20 cellular contexts compared by ENCODE assay signal in the genomic region with DNA sequence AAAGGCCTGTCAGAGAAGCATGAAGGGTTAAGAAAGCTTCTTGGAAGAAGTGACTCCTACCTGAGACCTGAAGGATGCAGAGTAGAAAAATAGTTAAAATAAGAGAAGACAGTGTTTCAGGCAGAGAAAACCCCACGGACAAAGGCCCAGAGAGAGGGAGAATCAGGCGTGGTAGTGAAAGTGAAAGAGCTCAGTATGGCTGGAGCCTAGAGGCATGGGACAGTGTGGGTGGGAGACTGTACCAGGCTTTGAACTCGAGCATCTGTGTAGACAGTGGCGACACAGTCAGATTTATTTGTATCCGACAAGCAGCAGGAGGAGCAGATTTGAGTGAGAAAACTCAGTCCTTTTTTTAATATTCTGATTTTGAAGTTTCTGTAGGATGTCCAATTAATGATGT.
"Had no signal": no experiment of that assay in that cellular context is flagged by ENCODE, and none has a peak within 500 bp of the region (broad histone marks: within the 10 kb centered on the region; RNA-seq: fewer than 3 reads in every experiment).

No MANE protein-coding gene starts in this region.

- H2AFZ ChIP-seq: hepatocyte, neural progenitor cell had no signal

- H3K27me3 ChIP-seq: cardiac muscle cell, hepatocyte, neural progenitor cell, right lobe of liver, upper lobe of left lung had no signal

- H3K4me2 ChIP-seq: hepatocyte, neural progenitor cell had no signal

- H3K79me2 ChIP-seq: hepatocyte had no signal

- ATAC-seq: activated CD8-positive, alpha-beta T cell treated with anti-CD3 and anti-CD28 coated beads, Interleukin-2, amount 10 ng/mL, durations not matched to agents 7 days and 5 days; activated naive CD4-positive, alpha-beta T cell treated with anti-CD3 and anti-CD28 coated beads, Interleukin-2, amount 50 U/mL, for 72 hours; activated T-cell treated with anti-CD3 and anti-CD28 coated beads, Interleukin-2, amount 50 U/mL, for 72 hours; left lobe of liver; psoas muscle; right lobe of liver had no signal

- H3K27me3 Mint-ChIP-seq: activated B cell treated with CpG ODN at 0.5 μM for 24 hours; activated CD4-positive, alpha-beta T cell treated with anti-CD3 and anti-CD28 coated beads, Interleukin-2, amount 10 ng/mL, durations not matched to agents 24 days and 14 days had no signal

- H3K9me3 ChIP-seq: psoas muscle, right lobe of liver, upper lobe of left lung had no signal

- H3K4me1 ChIP-seq: neural progenitor cell, psoas muscle, right lobe of liver, upper lobe of left lung had no signal

- H3K36me3 Mint-ChIP-seq: activated naive CD4-positive, alpha-beta T cell treated with anti-CD3 and anti-CD28 coated beads, Interleukin-2, amount 50 U/mL, for 72 hours; naive B cell; neural progenitor cell had no signal

- H3K4me1 Mint-ChIP-seq: activated B cell treated with CpG ODN at 0.5 μM for 24 hours, naive B cell, neural progenitor cell had no signal

- H3K9ac ChIP-seq: neural progenitor cell had no signal

- H3K9me3 Mint-ChIP-seq: activated B cell treated with CpG ODN at 0.5 μM for 24 hours; activated CD4-positive, alpha-beta T cell treated with anti-CD3 and anti-CD28 coated beads, Interleukin-2, amount 10 ng/mL, durations not matched to agents 24 days and 14 days; neural progenitor cell; stimulated activated naive CD8-positive, alpha-beta T cell treated with anti-CD3 and anti-CD28 coated beads, Interleukin-15, Interleukin-2, amounts not matched to agents 100 ng/mL and 50 ng/mL, for 24 hours had no signal

- H3K27ac Mint-ChIP-seq: activated B cell treated with CpG ODN at 0.5 μM for 24 hours; activated CD4-positive, alpha-beta T cell treated with anti-CD3 and anti-CD28 coated beads, Interleukin-2, amount 10 ng/mL, durations not matched to agents 24 days and 14 days; activated CD8-positive, alpha-beta T cell treated with anti-CD3 and anti-CD28 coated beads, Interleukin-2, amount 10 ng/mL, durations not matched to agents 7 days and 5 days; activated naive CD4-positive, alpha-beta T cell treated with anti-CD3 and anti-CD28 coated beads, Interleukin-2, amount 50 U/mL, for 72 hours; activated T-cell treated with anti-CD3 and anti-CD28 coated beads, Interleukin-2, amount 50 U/mL, for 72 hours; naive B cell; neural progenitor cell; stimulated activated naive CD8-positive, alpha-beta T cell treated with anti-CD3 and anti-CD28 coated beads, Interleukin-15, Interleukin-2, amounts not matched to agents 100 ng/mL and 50 ng/mL, for 24 hours had no signal

- DNase-seq: activated B cell treated with CpG ODN at 0.5 μM for 24 hours; activated CD4-positive, alpha-beta T cell treated with anti-CD3 and anti-CD28 coated beads, Interleukin-2, amount 10 ng/mL, durations not matched to agents 24 days and 14 days; activated CD8-positive, alpha-beta memory T cell treated with anti-CD3 and anti-CD28 coated beads, Interleukin-2, amount 50 U/mL, for 4 hours; activated CD8-positive, alpha-beta T cell treated with anti-CD3 and anti-CD28 coated beads, Interleukin-2, amount 10 ng/mL, durations not matched to agents 7 days and 5 days; activated gamma-delta T cell; activated T-cell treated with anti-CD3 and anti-CD28 coated beads, Interleukin-2, amount 50 U/mL, for 72 hours; mammary epithelial cell; naive B cell; psoas muscle; right lobe of liver; upper lobe of left lung had no signal

- H3K4me3 Mint-ChIP-seq: activated B cell treated with CpG ODN at 0.5 μM for 24 hours; activated CD4-positive, alpha-beta T cell treated with anti-CD3 and anti-CD28 coated beads, Interleukin-2, amount 10 ng/mL, durations not matched to agents 24 days and 14 days; activated CD8-positive, alpha-beta T cell treated with anti-CD3 and anti-CD28 coated beads, Interleukin-2, amount 10 ng/mL, durations not matched to agents 7 days and 5 days; activated T-cell treated with anti-CD3 and anti-CD28 coated beads, Interleukin-2, amount 50 U/mL, for 72 hours; naive B cell; neural progenitor cell; stimulated activated naive CD8-positive, alpha-beta T cell treated with anti-CD3 and anti-CD28 coated beads, Interleukin-15, Interleukin-2, amounts not matched to agents 100 ng/mL and 50 ng/mL, for 24 hours had no signal

- H3K4me3 ChIP-seq: cardiac muscle cell, hepatocyte, neural progenitor cell, psoas muscle, right lobe of liver, upper lobe of left lung had no signal

- H3K27ac ChIP-seq: cardiac muscle cell, hepatocyte, neural progenitor cell, psoas muscle, right lobe of liver, upper lobe of left lung had no signal

- H3K36me3 ChIP-seq: cardiac muscle cell, neural progenitor cell, right lobe of liver, upper lobe of left lung had no signal

- FAIRE-seq: colon, endometrium, keratinocyte had no signal
